ENCODE assay signal across 13 cellular contexts in genomic region chr21:37375866-37376574, GRCh38. TPM values are rescaled to one million over a fixed set of nuclear protein-coding genes. Genes with fewer than 3 reads are reported as not detected.
DNase-seq lines count a peak whose midpoint lies in the region; ATAC-seq and TF ChIP-seq lines count a peak whose summit lies in the region.
"Had no signal": no experiment of that assay in that cellular context is flagged by ENCODE, and none has a peak within 500 bp of the region (broad histone marks: within the 10 kb centered on the region; RNA-seq: fewer than 3 reads in every experiment).

No MANE protein-coding gene starts in this region.

- no peak for TF ChIP-seq CTCF in progenitor cell of endocrine pancreas (IDR thresholded peaks at IDR 0.05; ENCODE audit: unreplicated experiment)

- H3K4me1 Mint-ChIP-seq in activated T-cell treated with anti-CD3 and anti-CD28 coated beads, Interleukin-2, amount 50 U/mL, for 24 hours (ENCODE audit: low read depth): peaks cover 90% of the 10 kb centered on the region
- peaks cover 67 to 84% of the 10 kb centered on the region in 2 donors for H3K4me1 Mint-ChIP-seq in effector memory CD8-positive, alpha-beta T cell (ENCODE audit: low read depth in 2 of 2)
- H3K4me1 Mint-ChIP-seq in progenitor cell of endocrine pancreas (ENCODE audit: low read depth): peaks cover 45% of the 10 kb centered on the region

- no peak for DNase-seq in activated T-cell treated with anti-CD3 and anti-CD28 coated beads, Interleukin-2, amount 50 U/mL, for 24 hours
- DNase-seq in activated T-cell treated with anti-CD3 and anti-CD28 coated beads, Interleukin-2, amount 50 U/mL, for 48 hours: no peak
- DNase-seq in LHCN-M2 (ENCODE audit: low read depth): peak; percentile 38
- no peak for DNase-seq in effector memory CD8-positive, alpha-beta T cell
- no peak for DNase-seq in progenitor cell of endocrine pancreas (ENCODE audit: low spot score, unreplicated experiment)
- DNase-seq in T1000 (lab: John Stamatoyannopoulos, UW): no peak
- DNase-seq in NCI-H1436 treated with DMSO at 0.1 percent for 48 hours (lab: John Stamatoyannopoulos, UW): no peak
- DNase-seq: activated CD8-positive, alpha-beta memory T cell treated with anti-CD3 and anti-CD28 coated beads, Interleukin-2, amount 10 ng/mL, durations not matched to agents 7 days and 5 days; DMS53; NCI-H1092; NCI-H82; SJCRH30 had no signal

- H3K27me3 Mint-ChIP-seq in activated T-cell treated with anti-CD3 and anti-CD28 coated beads, Interleukin-2, amount 50 U/mL, for 24 hours: no peaks in the 10 kb centered on the region
- no peaks in the 10 kb centered on the region for H3K27me3 Mint-ChIP-seq in effector memory CD8-positive, alpha-beta T cell
- no peaks in the 10 kb centered on the region for H3K27me3 Mint-ChIP-seq in progenitor cell of endocrine pancreas
- H3K27me3 Mint-ChIP-seq: activated CD8-positive, alpha-beta memory T cell treated with anti-CD3 and anti-CD28 coated beads, Interleukin-2, amount 10 ng/mL, durations not matched to agents 7 days and 5 days had no signal

- H3K27ac Mint-ChIP-seq in activated T-cell treated with anti-CD3 and anti-CD28 coated beads, Interleukin-2, amount 50 U/mL, for 24 hours: peak overlapping the region; percentile 66
- peak overlapping the region; percentile 10 to 63 for H3K27ac Mint-ChIP-seq in effector memory CD8-positive, alpha-beta T cell
- peak overlapping the region; percentile 35 for H3K27ac Mint-ChIP-seq in progenitor cell of endocrine pancreas
- H3K27ac Mint-ChIP-seq: activated CD8-positive, alpha-beta memory T cell treated with anti-CD3 and anti-CD28 coated beads, Interleukin-2, amount 10 ng/mL, durations not matched to agents 7 days and 5 days had no signal

- no peak for ATAC-seq in effector memory CD8-positive, alpha-beta T cell (replicated peaks)
- no peak for ATAC-seq in esophagus mucosa
- ATAC-seq: activated CD8-positive, alpha-beta memory T cell treated with anti-CD3 and anti-CD28 coated beads, Interleukin-2, amount 10 ng/mL, durations not matched to agents 7 days and 5 days had no signal

- no peak overlapping the region for H3K4me3 Mint-ChIP-seq in activated T-cell treated with anti-CD3 and anti-CD28 coated beads, Interleukin-2, amount 50 U/mL, for 24 hours
- peak overlapping the region; percentile 34 to 58 for H3K4me3 Mint-ChIP-seq in effector memory CD8-positive, alpha-beta T cell
- no peak overlapping the region for H3K4me3 Mint-ChIP-seq in progenitor cell of endocrine pancreas (ENCODE audit: low read depth)
- H3K4me3 Mint-ChIP-seq: activated CD8-positive, alpha-beta memory T cell treated with anti-CD3 and anti-CD28 coated beads, Interleukin-2, amount 10 ng/mL, durations not matched to agents 7 days and 5 days had no signal

- H3K36me3 Mint-ChIP-seq in activated T-cell treated with anti-CD3 and anti-CD28 coated beads, Interleukin-2, amount 50 U/mL, for 24 hours (ENCODE audit: low read depth): peaks cover 21% of the 10 kb centered on the region
- H3K36me3 Mint-ChIP-seq in effector memory CD8-positive, alpha-beta T cell (ENCODE audit: insufficient read depth): peaks cover 14% of the 10 kb centered on the region
- H3K36me3 Mint-ChIP-seq in progenitor cell of endocrine pancreas (ENCODE audit: insufficient read depth): no peaks in the 10 kb centered on the region

- peaks cover 2% of the 10 kb centered on the region for H3K9me3 Mint-ChIP-seq in activated T-cell treated with anti-CD3 and anti-CD28 coated beads, Interleukin-2, amount 50 U/mL, for 24 hours
- H3K9me3 Mint-ChIP-seq in effector memory CD8-positive, alpha-beta T cell: no peaks in the 10 kb centered on the region
- H3K9me3 Mint-ChIP-seq in progenitor cell of endocrine pancreas (ENCODE audit: low read depth): no peaks in the 10 kb centered on the region

RNA-seq across cellular contexts. Expression of gene DYRK1A, which starts 9.4 kb away (rescaled TPM):
- total RNA-seq in LHCN-M2 (2014; rRNA removed) (35.8 and 40.9 TPM in 2 replicates), progenitor cell of endocrine pancreas (83.5 and 90.3 TPM in 2 replicates), esophagus mucosa (32.7 TPM)
- 11.7 TPM for polyA plus RNA-seq in LHCN-M2 (2012)

Comparison
In these comparisons a context has a peak if more than half of its experiments do, and no peak if none do; other contexts are left out.
1. H3K4me3 Mint-ChIP-seq: peak in effector memory CD8-positive, alpha-beta T cell (2 of 2); none in activated T-cell treated with anti-CD3 and anti-CD28 coated beads, Interleukin-2, amount 50 U/mL, for 24 hours (single experiment) and progenitor cell of endocrine pancreas (single experiment).
2. Peak in every context shown above with its lines, with median percentiles within 50 percentile points of each other: H3K27ac Mint-ChIP-seq.